ENCODE assay signal across 1 cellular context in the genomic region with DNA sequence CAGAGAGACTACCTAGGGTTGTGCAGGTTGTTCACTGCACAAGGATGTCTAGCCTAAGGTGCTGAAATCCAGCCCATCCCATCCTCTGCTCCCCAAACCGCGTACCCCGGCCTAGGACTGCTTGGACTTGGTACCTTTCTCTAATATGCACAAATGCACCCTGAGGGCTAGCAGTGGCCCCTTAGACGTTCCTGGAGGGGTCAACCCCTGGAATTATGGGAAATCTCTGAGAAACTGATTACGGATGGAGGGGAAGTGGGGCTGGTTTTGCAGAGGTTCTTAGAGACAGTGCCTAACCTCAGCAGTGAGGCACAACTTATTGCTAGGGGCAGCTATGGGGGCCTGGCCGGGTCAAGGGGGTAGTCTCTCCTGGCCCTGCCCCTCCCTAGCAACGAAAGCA.
TF ChIP-seq lines count a peak whose summit lies in the region.

No MANE protein-coding gene starts in this region.

TF ChIP-seq in HepG2, 621 proteins besides CTCF, POLR2A, EP300 and RAD21:
- TF ChIP-seq PRPF4 (IDR thresholded peaks at IDR 0.05; ENCODE audit: low read depth, low read length, poor library complexity, severe bottlenecking), result no peak
- TF ChIP-seq GZF1 (CRISPR knock-in tag; IDR thresholded peaks at IDR 0.05), result no peak
- TF ChIP-seq ONECUT2 (CRISPR knock-in tag; IDR thresholded peaks at IDR 0.05), result no peak
- TF ChIP-seq FOXO4 (CRISPR knock-in tag; conservative IDR thresholded peaks at IDR 0.05), result no peak
- no peak for TF ChIP-seq ARID5B (CRISPR knock-in tag; IDR thresholded peaks at IDR 0.05)
- TF ChIP-seq BORCS8-MEF2B (CRISPR knock-in tag; IDR thresholded peaks at IDR 0.05), result no peak
- TF ChIP-seq, protein P1, sequence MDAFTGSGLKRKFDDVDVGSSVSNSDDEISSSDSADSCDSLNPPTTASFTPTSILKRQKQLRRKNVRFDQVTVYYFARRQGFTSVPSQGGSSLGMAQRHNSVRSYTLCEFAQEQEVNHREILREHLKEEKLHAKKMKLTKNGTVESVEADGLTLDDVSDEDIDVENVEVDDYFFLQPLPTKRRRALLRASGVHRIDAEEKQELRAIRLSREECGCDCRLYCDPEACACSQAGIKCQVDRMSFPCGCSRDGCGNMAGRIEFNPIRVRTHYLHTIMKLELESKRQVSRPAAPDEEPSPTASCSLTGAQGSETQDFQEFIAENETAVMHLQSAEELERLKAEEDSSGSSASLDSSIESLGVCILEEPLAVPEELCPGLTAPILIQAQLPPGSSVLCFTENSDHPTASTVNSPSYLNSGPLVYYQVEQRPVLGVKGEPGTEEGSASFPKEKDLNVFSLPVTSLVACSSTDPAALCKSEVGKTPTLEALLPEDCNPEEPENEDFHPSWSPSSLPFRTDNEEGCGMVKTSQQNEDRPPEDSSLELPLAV (CRISPR knock-in tag; conservative IDR thresholded peaks at IDR 0.05; ENCODE audit: low read depth), result no peak
- no peak for TF ChIP-seq GPN1 (CRISPR knock-in tag; IDR thresholded peaks at IDR 0.05; ENCODE audit: borderline replicate concordance)
- no peak for TF ChIP-seq TSC22D2 (CRISPR knock-in tag; IDR thresholded peaks at IDR 0.05; ENCODE audit: borderline replicate concordance)
- TF ChIP-seq ZNF589 (CRISPR knock-in tag; conservative IDR thresholded peaks at IDR 0.05), result no peak
- TF ChIP-seq ZFP41 (CRISPR knock-in tag; IDR thresholded peaks at IDR 0.05; ENCODE audit: borderline replicate concordance), result no peak
- no peak for TF ChIP-seq SPEN (CRISPR knock-in tag; IDR thresholded peaks at IDR 0.05; ENCODE audit: low read depth)
- TF ChIP-seq, protein P2, sequence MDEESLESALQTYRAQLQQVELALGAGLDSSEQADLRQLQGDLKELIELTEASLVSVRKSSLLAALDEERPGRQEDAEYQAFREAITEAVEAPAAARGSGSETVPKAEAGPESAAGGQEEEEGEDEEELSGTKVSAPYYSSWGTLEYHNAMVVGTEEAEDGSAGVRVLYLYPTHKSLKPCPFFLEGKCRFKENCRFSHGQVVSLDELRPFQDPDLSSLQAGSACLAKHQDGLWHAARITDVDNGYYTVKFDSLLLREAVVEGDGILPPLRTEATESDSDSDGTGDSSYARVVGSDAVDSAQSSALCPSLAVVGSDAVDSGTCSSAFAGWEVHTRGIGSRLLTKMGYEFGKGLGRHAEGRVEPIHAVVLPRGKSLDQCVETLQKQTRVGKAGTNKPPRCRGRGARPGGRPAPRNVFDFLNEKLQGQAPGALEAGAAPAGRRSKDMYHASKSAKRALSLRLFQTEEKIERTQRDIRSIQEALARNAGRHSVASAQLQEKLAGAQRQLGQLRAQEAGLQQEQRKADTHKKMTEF (CRISPR knock-in tag; IDR thresholded peaks at IDR 0.05), result no peak
- TF ChIP-seq, protein P3, sequence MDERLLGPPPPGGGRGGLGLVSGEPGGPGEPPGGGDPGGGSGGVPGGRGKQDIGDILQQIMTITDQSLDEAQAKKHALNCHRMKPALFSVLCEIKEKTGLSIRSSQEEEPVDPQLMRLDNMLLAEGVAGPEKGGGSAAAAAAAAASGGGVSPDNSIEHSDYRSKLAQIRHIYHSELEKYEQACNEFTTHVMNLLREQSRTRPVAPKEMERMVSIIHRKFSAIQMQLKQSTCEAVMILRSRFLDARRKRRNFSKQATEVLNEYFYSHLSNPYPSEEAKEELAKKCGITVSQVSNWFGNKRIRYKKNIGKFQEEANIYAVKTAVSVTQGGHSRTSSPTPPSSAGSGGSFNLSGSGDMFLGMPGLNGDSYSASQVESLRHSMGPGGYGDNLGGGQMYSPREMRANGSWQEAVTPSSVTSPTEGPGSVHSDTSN (CRISPR knock-in tag; IDR thresholded peaks at IDR 0.05), result no peak
